In genomic region chr7:100887955-100888481, GRCh38 we compare ENCODE assay signal across 1 cellular context.
TF ChIP-seq lines count a peak whose summit lies in the region.

No MANE protein-coding gene starts in this region.

TF ChIP-seq in K562, 482 proteins besides CTCF, POLR2A, EP300 and RAD21 (continues in another document):
- TF ChIP-seq L3MBTL2 (IDR thresholded peaks at IDR 0.05) (0 out of 2 replicates have a peak, but pooled peaks have one; percentile 8), PHB2 (IDR thresholded peaks at IDR 0.05; ENCODE audit: low read depth) (0 out of 2 replicates have a peak, but pooled peaks have one; percentile 6), HNRNPL (IDR thresholded peaks at IDR 0.05; ENCODE audit: low read depth, low read length) (0 out of 2 replicates have a peak, but pooled peaks have one; percentile 36), PTRF (tag; IDR thresholded peaks at IDR 0.05) (no peak), ZBTB26 (CRISPR knock-in tag; IDR thresholded peaks at IDR 0.05) (peak; percentile 68; the same call in 1 of the 2 replicates), KLF1 (tag; IDR thresholded peaks at IDR 0.05) (peak; percentile 29; the same call in 1 of the 2 replicates), GABPB1 (CRISPR knock-in tag; IDR thresholded peaks at IDR 0.05) (no peak), CREB1 (IDR thresholded peaks at IDR 0.05) (no peak), CREB1 (CRISPR knock-in tag; IDR thresholded peaks at IDR 0.05) (no peak; the same call in 1 of the 2 replicates), LCOR (CRISPR knock-in tag; IDR thresholded peaks at IDR 0.05) (peak; percentile 11; the same call in 1 of the 2 replicates), HMGXB4 (CRISPR knock-in tag; IDR thresholded peaks at IDR 0.05) (no peak), KAT2B (IDR thresholded peaks at IDR 0.05; ENCODE audit: low read depth, low read length) (no peak), EGR1 (conservative IDR thresholded peaks at IDR 0.05) (peak; percentile 78), CUX1 (CRISPR knock-in tag; IDR thresholded peaks at IDR 0.05) (no peak), ZNF699 (CRISPR knock-in tag; IDR thresholded peaks at IDR 0.05; ENCODE audit: insufficient replicate concordance) (no peak), BCOR (IDR thresholded peaks at IDR 0.05) (no peak), MYC (IDR thresholded peaks at IDR 0.05; ENCODE audit: low read depth, low read length) (no peak), MYC (CRISPR knock-in tag; IDR thresholded peaks at IDR 0.05; ENCODE audit: borderline replicate concordance, low read depth) (no peak), ETS1 (conservative IDR thresholded peaks at IDR 0.05; ENCODE audit: control insufficient read depth, low read depth, low read length) (no peak), SIN3A (IDR thresholded peaks at IDR 0.05; ENCODE audit: borderline replicate concordance in 2 of 2, control insufficient read depth in 1 of 2, low read depth in 2 of 2, low read length in 2 of 2) (0 out of 4 replicates have a peak, but pooled peaks of 1 of the 2 experiments have one; percentile 23), ZMIZ1 (IDR thresholded peaks at IDR 0.05; ENCODE audit: low read depth in 2 of 2, low read length in 2 of 2) (no peak), GABPA (tag; conservative IDR thresholded peaks at IDR 0.05; ENCODE audit: low read depth) (peak; percentile 19; the same call in 1 of the 2 replicates), ARID4B (CRISPR knock-in tag; IDR thresholded peaks at IDR 0.05) (0 out of 2 replicates have a peak, but pooled peaks have one; percentile 44)
- TF ChIP-seq, protein P1, sequence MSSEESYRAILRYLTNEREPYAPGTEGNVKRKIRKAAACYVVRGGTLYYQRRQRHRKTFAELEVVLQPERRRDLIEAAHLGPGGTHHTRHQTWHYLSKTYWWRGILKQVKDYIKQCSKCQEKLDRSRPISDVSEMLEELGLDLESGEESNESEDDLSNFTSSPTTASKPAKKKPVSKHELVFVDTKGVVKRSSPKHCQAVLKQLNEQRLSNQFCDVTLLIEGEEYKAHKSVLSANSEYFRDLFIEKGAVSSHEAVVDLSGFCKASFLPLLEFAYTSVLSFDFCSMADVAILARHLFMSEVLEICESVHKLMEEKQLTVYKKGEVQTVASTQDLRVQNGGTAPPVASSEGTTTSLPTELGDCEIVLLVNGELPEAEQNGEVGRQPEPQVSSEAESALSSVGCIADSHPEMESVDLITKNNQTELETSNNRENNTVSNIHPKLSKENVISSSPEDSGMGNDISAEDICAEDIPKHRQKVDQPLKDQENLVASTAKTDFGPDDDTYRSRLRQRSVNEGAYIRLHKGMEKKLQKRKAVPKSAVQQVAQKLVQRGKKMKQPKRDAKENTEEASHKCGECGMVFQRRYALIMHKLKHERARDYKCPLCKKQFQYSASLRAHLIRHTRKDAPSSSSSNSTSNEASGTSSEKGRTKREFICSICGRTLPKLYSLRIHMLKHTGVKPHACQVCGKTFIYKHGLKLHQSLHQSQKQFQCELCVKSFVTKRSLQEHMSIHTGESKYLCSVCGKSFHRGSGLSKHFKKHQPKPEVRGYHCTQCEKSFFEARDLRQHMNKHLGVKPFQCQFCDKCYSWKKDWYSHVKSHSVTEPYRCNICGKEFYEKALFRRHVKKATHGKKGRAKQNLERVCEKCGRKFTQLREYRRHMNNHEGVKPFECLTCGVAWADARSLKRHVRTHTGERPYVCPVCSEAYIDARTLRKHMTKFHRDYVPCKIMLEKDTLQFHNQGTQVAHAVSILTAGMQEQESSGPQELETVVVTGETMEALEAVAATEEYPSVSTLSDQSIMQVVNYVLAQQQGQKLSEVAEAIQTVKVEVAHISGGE (CRISPR knock-in tag; IDR thresholded peaks at IDR 0.05): no peak
- TF ChIP-seq, protein P2, sequence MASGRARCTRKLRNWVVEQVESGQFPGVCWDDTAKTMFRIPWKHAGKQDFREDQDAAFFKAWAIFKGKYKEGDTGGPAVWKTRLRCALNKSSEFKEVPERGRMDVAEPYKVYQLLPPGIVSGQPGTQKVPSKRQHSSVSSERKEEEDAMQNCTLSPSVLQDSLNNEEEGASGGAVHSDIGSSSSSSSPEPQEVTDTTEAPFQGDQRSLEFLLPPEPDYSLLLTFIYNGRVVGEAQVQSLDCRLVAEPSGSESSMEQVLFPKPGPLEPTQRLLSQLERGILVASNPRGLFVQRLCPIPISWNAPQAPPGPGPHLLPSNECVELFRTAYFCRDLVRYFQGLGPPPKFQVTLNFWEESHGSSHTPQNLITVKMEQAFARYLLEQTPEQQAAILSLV (tag; IDR thresholded peaks at IDR 0.05): no peak
- TF ChIP-seq, protein P3, sequence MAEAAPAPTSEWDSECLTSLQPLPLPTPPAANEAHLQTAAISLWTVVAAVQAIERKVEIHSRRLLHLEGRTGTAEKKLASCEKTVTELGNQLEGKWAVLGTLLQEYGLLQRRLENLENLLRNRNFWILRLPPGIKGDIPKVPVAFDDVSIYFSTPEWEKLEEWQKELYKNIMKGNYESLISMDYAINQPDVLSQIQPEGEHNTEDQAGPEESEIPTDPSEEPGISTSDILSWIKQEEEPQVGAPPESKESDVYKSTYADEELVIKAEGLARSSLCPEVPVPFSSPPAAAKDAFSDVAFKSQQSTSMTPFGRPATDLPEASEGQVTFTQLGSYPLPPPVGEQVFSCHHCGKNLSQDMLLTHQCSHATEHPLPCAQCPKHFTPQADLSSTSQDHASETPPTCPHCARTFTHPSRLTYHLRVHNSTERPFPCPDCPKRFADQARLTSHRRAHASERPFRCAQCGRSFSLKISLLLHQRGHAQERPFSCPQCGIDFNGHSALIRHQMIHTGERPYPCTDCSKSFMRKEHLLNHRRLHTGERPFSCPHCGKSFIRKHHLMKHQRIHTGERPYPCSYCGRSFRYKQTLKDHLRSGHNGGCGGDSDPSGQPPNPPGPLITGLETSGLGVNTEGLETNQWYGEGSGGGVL (CRISPR knock-in tag; IDR thresholded peaks at IDR 0.05): no peak
